In genomic region chr9:132669636-132670358, GRCh38 we compare ENCODE assay signal across 8 cellular contexts. TPM values are rescaled to one million over a fixed set of nuclear protein-coding genes. Genes with fewer than 3 reads are reported as not detected.
DNase-seq lines count a peak whose midpoint lies in the region; ATAC-seq and TF ChIP-seq lines count a peak whose summit lies in the region.

Gene DDX31 (minus strand): TSS chr9:132669983. CDS start chr9:132669934, 49 bp downstream.

- H3K27ac Mint-ChIP-seq in GM23338: peak within 1 kb of the TSS; percentile 92
- H3K27ac Mint-ChIP-seq in activated naive CD4-positive, alpha-beta T cell treated with anti-CD3 and anti-CD28 coated beads, Interleukin-2, amount 50 U/mL, for 24 hours: peak within 1 kb of the TSS; percentile 94

- peaks cover 83% of the 10 kb centered on the region for H3K79me2 ChIP-seq in GM23338 (replicated peaks; ENCODE audit: insufficient read depth)

- peak within 1 kb of the TSS; percentile 93 for H3K4me3 Mint-ChIP-seq in GM23338
- H3K4me3 Mint-ChIP-seq in activated naive CD4-positive, alpha-beta T cell treated with anti-CD3 and anti-CD28 coated beads, Interleukin-2, amount 50 U/mL, for 24 hours: peak within 1 kb of the TSS; percentile 95

- H3K27ac ChIP-seq in GM23338 (ENCODE audit: low read depth) (peak within 1 kb of the TSS; percentile 96), suprapubic skin (peak within 1 kb of the TSS; percentile 99)

- H3K9me3 ChIP-seq in suprapubic skin: no peaks in the 10 kb centered on the region

- peaks cover 55% of the 10 kb centered on the region for H3K4me1 ChIP-seq in GM23338 (ENCODE audit: insufficient read depth)
- peaks cover 48% of the 10 kb centered on the region for H3K4me1 ChIP-seq in suprapubic skin

- H3F3A ChIP-seq in GM23338 (replicated peaks; ENCODE audit: low read depth): peaks cover 7% of the 10 kb centered on the region

- peaks cover 40% of the 10 kb centered on the region for H4K20me1 ChIP-seq in GM23338 (replicated peaks; ENCODE audit: insufficient read depth)

- peak within 1 kb of the TSS; percentile 83 for H2AFZ ChIP-seq in GM23338

- TF ChIP-seq CTCF in GM23338 (conservative IDR thresholded peaks at IDR 0.05; ENCODE audit: low read depth in 2 of 2) (peak in 1 of 2 experiments; percentile 8; a peak in 1 of 4 replicates), LNCaP clone FGC (IDR thresholded peaks at IDR 0.05; ENCODE audit: control insufficient read depth, extremely low read depth, insufficient read depth) (no peak), omental fat pad (IDR thresholded peaks at IDR 0.05) (no peak), suprapubic skin (IDR thresholded peaks at IDR 0.05) (no peak)

- peaks cover 20% of the 10 kb centered on the region for H3K27me3 Mint-ChIP-seq in GM23338 (ENCODE audit: insufficient read depth, low read depth, poor library complexity)
- no peaks in the 10 kb centered on the region for H3K27me3 Mint-ChIP-seq in activated naive CD4-positive, alpha-beta T cell treated with anti-CD3 and anti-CD28 coated beads, Interleukin-2, amount 50 U/mL, for 24 hours

- H3K36me3 ChIP-seq in GM23338 (ENCODE audit: insufficient read depth) (no peaks in the 10 kb centered on the region), suprapubic skin (no peaks in the 10 kb centered on the region)

- peaks cover 45% of the 10 kb centered on the region for H3K4me1 Mint-ChIP-seq in GM23338
- H3K4me1 Mint-ChIP-seq in activated naive CD4-positive, alpha-beta T cell treated with anti-CD3 and anti-CD28 coated beads, Interleukin-2, amount 50 U/mL, for 24 hours: peaks cover 50% of the 10 kb centered on the region

- H3K4me2 ChIP-seq in GM23338: peak within 1 kb of the TSS; percentile 80

- DNase-seq in EL (peak; percentile 82), GM23338 (ENCODE audit: low spot score) (peak; percentile 89), LNCaP clone FGC (ENCODE audit: low read depth) (peak; percentile 62), glomerular endothelial cell (ENCODE audit: extremely low read depth, low read depth, low spot score) (no peak), omental fat pad (ENCODE audit: low spot score) (peak; percentile 41), suprapubic skin (ENCODE audit: low spot score in 2 of 2) (peak; percentile 90 to 92)

- no peak for TF ChIP-seq EP300 in suprapubic skin (IDR thresholded peaks at IDR 0.05)

- H3K9me2 ChIP-seq in GM23338 (ENCODE audit: insufficient read depth): no peaks in the 10 kb centered on the region

- H3K9me3 Mint-ChIP-seq in GM23338: peaks cover 6% of the 10 kb centered on the region; the same call in 1 of the 3 replicates
- no peaks in the 10 kb centered on the region for H3K9me3 Mint-ChIP-seq in activated naive CD4-positive, alpha-beta T cell treated with anti-CD3 and anti-CD28 coated beads, Interleukin-2, amount 50 U/mL, for 24 hours

- ATAC-seq in GM23338 (peak; percentile 61), SK-N-SH treated with all-trans-retinoic acid at 6 μM for 48 hours (peak; percentile 93), omental fat pad (ENCODE audit: low FRiP score) (peak; percentile 93)

- WGBS in suprapubic skin: 0% methylated on average over 59 of the region's 75 CpGs

- peak in 1 of 2 donors; percentile 54 for TF ChIP-seq POLR2A in suprapubic skin (IDR thresholded peaks at IDR 0.05)

- H3K36me3 Mint-ChIP-seq in GM23338 (ENCODE audit: low read depth): peaks cover 34% of the 10 kb centered on the region
- H3K36me3 Mint-ChIP-seq in activated naive CD4-positive, alpha-beta T cell treated with anti-CD3 and anti-CD28 coated beads, Interleukin-2, amount 50 U/mL, for 24 hours: peaks cover 5% of the 10 kb centered on the region

- H3K4me3 ChIP-seq in GM23338 (peak within 1 kb of the TSS; percentile 59), LNCaP clone FGC (ENCODE audit: low read depth, low read length) (peak within 1 kb of the TSS; percentile 95), suprapubic skin (peak within 1 kb of the TSS; percentile 85)

- H3K27me3 ChIP-seq in GM23338 (ENCODE audit: insufficient read depth) (no peaks in the 10 kb centered on the region), suprapubic skin (no peaks in the 10 kb centered on the region)

TF ChIP-seq in GM23338, 12 proteins besides CTCF, POLR2A, EP300 and RAD21:
- TF ChIP-seq REST (IDR thresholded peaks at IDR 0.05; ENCODE audit: unreplicated experiment): no peak
- TF ChIP-seq JUNB (IDR thresholded peaks at IDR 0.05; ENCODE audit: unreplicated experiment): no peak
- no peak for TF ChIP-seq EZH2phosphoT487 (IDR thresholded peaks at IDR 0.05; ENCODE audit: unreplicated experiment)
- peak; percentile 43; the same call in 1 of the 2 replicates for TF ChIP-seq POLR2AphosphoS5 (IDR thresholded peaks at IDR 0.05; ENCODE audit: low read depth)
- TF ChIP-seq NANOG (IDR thresholded peaks at IDR 0.05; ENCODE audit: borderline replicate concordance): no peak

TF ChIP-seq in SK-N-SH treated with all-trans-retinoic acid at 6 μM for 48 hours, 23 proteins besides CTCF, POLR2A, EP300 and RAD21 (continues in another document):
- TF ChIP-seq CSDC2 (CRISPR knock-in tag; IDR thresholded peaks at IDR 0.05) (no peak), ARNTL (CRISPR knock-in tag; IDR thresholded peaks at IDR 0.05; ENCODE audit: borderline replicate concordance, low read depth) (no peak), ESRRG (CRISPR knock-in tag; IDR thresholded peaks at IDR 0.05) (no peak), OSR1 (CRISPR knock-in tag; IDR thresholded peaks at IDR 0.05) (no peak), GLIS3 (CRISPR knock-in tag; IDR thresholded peaks at IDR 0.05) (no peak), POU6F1 (CRISPR knock-in tag; IDR thresholded peaks at IDR 0.05; ENCODE audit: borderline replicate concordance, low read depth) (0 out of 2 replicates have a peak, but pooled peaks have one; percentile 11), ZNF70 (CRISPR knock-in tag; IDR thresholded peaks at IDR 0.05) (no peak), ZC3H10 (CRISPR knock-in tag; IDR thresholded peaks at IDR 0.05) (no peak), CSRNP3 (CRISPR knock-in tag; IDR thresholded peaks at IDR 0.05) (no peak), TCF4 (CRISPR knock-in tag; IDR thresholded peaks at IDR 0.05; ENCODE audit: borderline replicate concordance) (no peak), SNAI2 (CRISPR knock-in tag; IDR thresholded peaks at IDR 0.05) (no peak; the same call in 1 of the 2 replicates), RARB (CRISPR knock-in tag; IDR thresholded peaks at IDR 0.05) (no peak), BACH2 (CRISPR knock-in tag; IDR thresholded peaks at IDR 0.05; ENCODE audit: borderline replicate concordance) (no peak), ZNF8 (CRISPR knock-in tag; IDR thresholded peaks at IDR 0.05) (no peak), ZFP30 (CRISPR knock-in tag; IDR thresholded peaks at IDR 0.05) (no peak), TOX (CRISPR knock-in tag; IDR thresholded peaks at IDR 0.05; ENCODE audit: borderline replicate concordance) (no peak), PATZ1 (CRISPR knock-in tag; IDR thresholded peaks at IDR 0.05; ENCODE audit: borderline replicate concordance) (no peak), ISL1 (CRISPR knock-in tag; IDR thresholded peaks at IDR 0.05) (no peak)

RNA-seq across cellular contexts. Expression of gene DDX31, which starts in this region (rescaled TPM):
- total RNA-seq in GM23338 (2014; rRNA removed; shearing (Covaris generic)): 21.6 and 23.5 TPM in 2 replicates
- polyA plus RNA-seq in GM23338 (2016; fragmentation: Nextera tagmentation; extraction: Ambion mirVana): 11.6 and 14.8 TPM in 2 replicates
- total RNA-seq in glomerular endothelial cell (12.9 and 16.8 TPM in 2 replicates), omental fat pad (10 to 100 TPM in 2 of 4 donors, 1 to 10 TPM in 2; 8.8 to 28.0 (median 9.9) TPM), suprapubic skin (10 to 100 TPM; 18.6 to 35.8 (median 20.5) TPM)
